9 cellular contexts compared by ENCODE assay signal in the genomic region with DNA sequence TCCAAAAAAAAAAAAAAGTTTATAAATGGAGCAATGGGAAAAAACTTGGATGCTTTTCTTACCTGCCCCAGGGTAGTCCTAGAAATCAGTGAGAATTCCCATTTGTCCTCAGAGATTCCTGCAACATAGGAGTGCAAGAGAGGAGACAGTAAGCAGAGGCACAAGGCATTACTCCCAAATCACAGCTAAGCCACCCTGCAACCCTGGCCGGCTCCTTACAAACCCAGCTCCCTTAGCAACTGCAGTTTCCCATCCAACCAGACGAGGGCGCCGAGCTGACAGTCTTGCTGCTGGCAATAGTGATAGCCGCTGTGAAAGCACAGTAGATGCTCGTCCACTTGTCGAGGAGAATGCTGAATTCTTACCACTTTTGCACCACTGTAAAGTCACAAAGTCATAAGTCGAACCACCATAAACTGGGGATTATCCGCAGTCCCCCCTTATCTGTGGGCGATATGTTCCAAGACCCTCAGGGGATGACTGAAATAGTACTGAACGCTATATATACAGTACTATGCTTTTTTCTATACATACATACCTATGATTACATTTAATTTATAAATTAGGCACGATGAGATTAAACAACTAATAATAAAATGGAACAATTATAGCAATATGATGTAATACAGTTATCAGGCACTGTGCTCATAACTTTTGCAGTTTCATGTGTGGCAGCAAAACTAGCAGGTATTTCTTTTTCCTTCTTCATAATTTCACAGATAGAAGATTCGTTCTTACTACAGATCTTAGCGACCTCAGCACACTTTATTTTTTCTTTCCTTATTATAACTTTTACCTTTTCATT. TPM values are rescaled to one million over a fixed set of nuclear protein-coding genes. Genes with fewer than 3 reads are reported as not detected.
A peak's percentile ranks its signal among the peaks of the same experiment; 100 is the strongest.
DNase-seq lines count a peak whose midpoint lies in the region; TF ChIP-seq lines count a peak whose summit lies in the region.
"Had no signal": no experiment of that assay in that cellular context is flagged by ENCODE, and none has a peak within 500 bp of the region (broad histone marks: within the 10 kb centered on the region; RNA-seq: fewer than 3 reads in every experiment).

No MANE protein-coding gene starts in this region.

- no peak overlapping the region for H3K4me3 Mint-ChIP-seq in type B pancreatic cell

- no peak overlapping the region for H3K4me2 ChIP-seq in parathyroid adenoma (ENCODE audit: low read length)

- no peaks in the 10 kb centered on the region for H3K36me3 Mint-ChIP-seq in type B pancreatic cell

- H3K27ac ChIP-seq in parathyroid adenoma: no peak overlapping the region
- H3K27ac ChIP-seq: BLaER1 treated with 17β-estradiol and CSF1 and Interleukin-3, amounts not matched to agents 10 nM and 100 nM had no signal

- no peaks in the 10 kb centered on the region for H3K27me3 Mint-ChIP-seq in type B pancreatic cell

- H3K9ac ChIP-seq in parathyroid adenoma: no peak overlapping the region

- peaks cover under 1% of the 10 kb centered on the region for H3K4me1 ChIP-seq in parathyroid adenoma

- peak; percentile 65 for DNase-seq in NCI-H1436 (lab: John Stamatoyannopoulos, UW)
- no peak for DNase-seq in NCI-H1436 treated with DMSO at 0.1 percent for 48 hours (lab: John Stamatoyannopoulos, UW)
- DNase-seq in MV-4-11 (lab: John Stamatoyannopoulos, UW): peak; percentile 73
- DNase-seq in SK-MEL-5 (ENCODE audit: low read depth, low spot score): peak; percentile 88
- peak; percentile 94 for DNase-seq in activated effector memory CD4-positive, alpha-beta T cell treated with anti-CD3 and anti-CD28 coated beads, Interleukin-2, amount 50 U/mL, for 16 hours
- peak; percentile 65 for DNase-seq in globus pallidus (ENCODE audit: low spot score)
- peak; percentile 87 for DNase-seq in type B pancreatic cell (ENCODE audit: extremely low spot score, unreplicated experiment)

- H3K9me3 ChIP-seq in parathyroid adenoma (ENCODE audit: control insufficient read depth, low read length): no peaks in the 10 kb centered on the region
- H3K9me3 ChIP-seq: BLaER1 treated with 17β-estradiol and CSF1 and Interleukin-3, amounts not matched to agents 10 nM and 100 nM had no signal

- H3K27me3 ChIP-seq in parathyroid adenoma (ENCODE audit: control insufficient read depth, insufficient read depth, low read length): no peaks in the 10 kb centered on the region
- H3K27me3 ChIP-seq: BLaER1 treated with 17β-estradiol and CSF1 and Interleukin-3, amounts not matched to agents 10 nM and 100 nM had no signal

- TF ChIP-seq CTCF in parathyroid adenoma (IDR thresholded peaks at IDR 0.05) (peak; percentile 81), type B pancreatic cell (conservative IDR thresholded peaks at IDR 0.05) (peak; percentile 89)

- H2AFZ ChIP-seq in parathyroid adenoma: no peak overlapping the region

- no peak overlapping the region for H3K27ac Mint-ChIP-seq in type B pancreatic cell

- H3K9me3 Mint-ChIP-seq in type B pancreatic cell: no peaks in the 10 kb centered on the region

- H3K4me3 ChIP-seq in parathyroid adenoma (ENCODE audit: low read depth, low read length): peak overlapping the region; percentile 6
- H3K4me3 ChIP-seq: BLaER1 treated with 17β-estradiol and CSF1 and Interleukin-3, amounts not matched to agents 10 nM and 100 nM had no signal

- in situ Hi-C loops in SK-MEL-5 (cut with HindIII; ENCODE audit: low pct_unique_long_range_greater_than_20kb, low sequenced_read_pairs): no loop called here

- peaks cover 8% of the 10 kb centered on the region for H3K4me1 Mint-ChIP-seq in type B pancreatic cell (ENCODE audit: unreplicated experiment)

- H3K36me3 ChIP-seq in parathyroid adenoma (ENCODE audit: control insufficient read depth, insufficient read depth, low read length): no peaks in the 10 kb centered on the region

- peaks cover 2% of the 10 kb centered on the region for H3K79me2 ChIP-seq in parathyroid adenoma

RNA-seq across cellular contexts. Expression of gene PITHD1, which starts 6.0 kb away (rescaled TPM):
- 36.1 and 36.5 TPM in 2 replicates for total RNA-seq in SK-MEL-5 (2014; rRNA removed; shearing (Covaris generic))
- polyA plus RNA-seq in SK-MEL-5 (2015; cell fraction: cytosol; rRNA removed): 28.9 and 31.2 TPM in 2 replicates
- 23.6 and 33.4 TPM in 2 replicates for polyA plus RNA-seq in SK-MEL-5 (2015; cell fraction: nucleus; rRNA removed)
- total RNA-seq in type B pancreatic cell (ENCODE audit: low replicate concordance): 71.1 and 113 TPM in 2 replicates

RNA-seq across cellular contexts. Expression of gene LYPLA2, which starts 18.7 kb away (rescaled TPM):
- total RNA-seq in SK-MEL-5 (2014; rRNA removed; shearing (Covaris generic)): 78.5 and 84.9 TPM in 2 replicates
- 81.1 and 100 TPM in 2 replicates for polyA plus RNA-seq in SK-MEL-5 (2015; cell fraction: cytosol; rRNA removed)
- 104 and 117 TPM in 2 replicates for polyA plus RNA-seq in SK-MEL-5 (2015; cell fraction: nucleus; rRNA removed)
- total RNA-seq in type B pancreatic cell (ENCODE audit: low replicate concordance): 83.6 and 113 TPM in 2 replicates

RNA-seq across cellular contexts. Expression of gene GALE, which starts 28.3 kb away (rescaled TPM):
- 82.3 and 82.4 TPM in 2 replicates for total RNA-seq in SK-MEL-5 (2014; rRNA removed; shearing (Covaris generic))
- polyA plus RNA-seq in SK-MEL-5 (2015; cell fraction: cytosol; rRNA removed): 76.4 and 85.8 TPM in 2 replicates
- polyA plus RNA-seq in SK-MEL-5 (2015; cell fraction: nucleus; rRNA removed): 144 and 147 TPM in 2 replicates
- total RNA-seq in type B pancreatic cell (ENCODE audit: low replicate concordance): 39.0 and 47.7 TPM in 2 replicates

RNA-seq across cellular contexts. Expression of gene ELOA, which starts 29.0 kb away (rescaled TPM):
- total RNA-seq in SK-MEL-5 (2014; rRNA removed; shearing (Covaris generic)): 48.0 and 53.4 TPM in 2 replicates
- polyA plus RNA-seq in SK-MEL-5 (2015; cell fraction: cytosol; rRNA removed): 44.7 and 57.7 TPM in 2 replicates
- 23.8 and 25.4 TPM in 2 replicates for polyA plus RNA-seq in SK-MEL-5 (2015; cell fraction: nucleus; rRNA removed)
- total RNA-seq in type B pancreatic cell (ENCODE audit: low replicate concordance): 39.6 and 44.3 TPM in 2 replicates

RNA-seq across cellular contexts. Expression of gene HMGCL, which starts 53.0 kb away (rescaled TPM):
- 54.7 and 59.7 TPM in 2 replicates for total RNA-seq in SK-MEL-5 (2014; rRNA removed; shearing (Covaris generic))
- polyA plus RNA-seq in SK-MEL-5 (2015; cell fraction: cytosol; rRNA removed): 36.5 and 36.9 TPM in 2 replicates
- 23.3 and 24.6 TPM in 2 replicates for polyA plus RNA-seq in SK-MEL-5 (2015; cell fraction: nucleus; rRNA removed)
- 33.7 and 35.8 TPM in 2 replicates for total RNA-seq in type B pancreatic cell (ENCODE audit: low replicate concordance)
